In the genomic region with DNA sequence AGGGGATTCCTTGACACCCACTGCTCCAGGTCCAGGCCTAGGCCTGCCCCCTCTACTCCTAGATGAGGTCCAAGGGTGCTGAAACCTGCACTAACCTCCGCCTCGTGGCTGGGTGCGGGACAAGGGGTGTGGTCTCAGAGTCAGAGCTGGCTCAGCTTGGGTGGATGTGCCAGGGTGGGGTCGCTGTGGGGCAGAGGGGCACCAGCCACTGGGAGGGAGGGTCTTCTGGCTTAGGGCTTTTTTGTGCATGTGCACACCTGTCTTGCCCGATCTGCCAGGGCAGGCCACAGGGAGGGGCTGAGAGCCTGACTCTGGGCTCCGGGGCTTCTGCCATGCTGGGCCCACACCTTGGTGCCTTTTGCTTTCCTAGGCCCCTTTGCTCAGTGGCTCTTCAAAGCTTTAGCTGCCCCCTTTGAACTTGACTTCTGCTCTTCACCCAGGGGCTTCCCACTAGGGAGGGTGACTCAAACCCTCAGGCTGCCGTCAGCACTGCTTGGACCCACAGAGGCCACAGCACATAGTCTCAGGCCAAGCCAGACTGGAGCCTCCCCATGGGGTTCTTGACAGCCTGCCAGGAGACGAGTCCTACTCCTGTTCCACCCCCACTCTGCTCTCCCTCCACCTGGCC, we compare ENCODE assay signal across 11 cellular contexts.
A peak's percentile ranks its signal among the peaks of the same experiment; 100 is the strongest.
DNase-seq lines count a peak whose midpoint lies in the region; ATAC-seq and TF ChIP-seq lines count a peak whose summit lies in the region.
"Had no signal": no experiment of that assay in that cellular context is flagged by ENCODE, and none has a peak within 500 bp of the region (broad histone marks: within the 10 kb centered on the region; RNA-seq: fewer than 3 reads in every experiment).

No MANE protein-coding gene starts in this region.

- peaks cover 5% of the 10 kb centered on the region in 2 donors for H3K9me3 Mint-ChIP-seq in activated naive CD4-positive, alpha-beta T cell treated with anti-CD3 and anti-CD28 coated beads, Interleukin-2, amount 50 U/mL, for 72 hours
- no peaks in the 10 kb centered on the region for H3K9me3 Mint-ChIP-seq in T-cell
- peaks cover 4% of the 10 kb centered on the region for H3K9me3 Mint-ChIP-seq in stimulated activated naive CD8-positive, alpha-beta T cell treated with anti-CD3 and anti-CD28 coated beads, Interleukin-15, Interleukin-2, amounts not matched to agents 100 ng/mL and 50 ng/mL, for 24 hours

- WGBS in esophagus squamous epithelium, 2 donors: 26% methylated on average over 3 of the region's 8 CpGs; no CpG with 5 or more reads in 1 of the 2 donors

- no peaks in the 10 kb centered on the region for H3K27me3 Mint-ChIP-seq in T-cell
- H3K27me3 Mint-ChIP-seq in stimulated activated naive CD8-positive, alpha-beta T cell treated with anti-CD3 and anti-CD28 coated beads, Interleukin-15, Interleukin-2, amounts not matched to agents 100 ng/mL and 50 ng/mL, for 24 hours: no peaks in the 10 kb centered on the region

- intact Hi-C loops in esophagus squamous epithelium (cut with DNase I): loop anchor here (10.0 kb wide), 2 partner anchors 85 to 185 kb away; no protein-coding TSS in a partner anchor

- H3K27ac ChIP-seq in esophagus squamous epithelium (peak overlapping the region; percentile 23 to 93 (median 82)), SJCRH30 (no peak overlapping the region)

- H3K27me3 ChIP-seq in esophagus squamous epithelium (no peaks in the 10 kb centered on the region), SJCRH30 (no peaks in the 10 kb centered on the region)

- peaks cover 26 to 52% (median 47%) of the 10 kb centered on the region in 3 donors for H3K4me1 ChIP-seq in esophagus squamous epithelium
- H3K4me1 ChIP-seq in SJCRH30: peaks cover 38% of the 10 kb centered on the region

- H3K9me3 ChIP-seq in esophagus squamous epithelium (no peaks in the 10 kb centered on the region), SJCRH30 (replicated peaks) (no peaks in the 10 kb centered on the region)

- CTCF ChIA-PET in T-cell (lab: Charles Lee): interaction anchor here in 1 of 2 donors (0.7 kb wide), 1 partner anchor 466 kb away, joined by 4 read pairs; no protein-coding TSS in a partner anchor

- H3K36me3 Mint-ChIP-seq in activated naive CD4-positive, alpha-beta T cell treated with anti-CD3 and anti-CD28 coated beads, Interleukin-2, amount 50 U/mL, for 72 hours: peaks cover 0 to 7% of the 10 kb centered on the region in 2 donors
- no peaks in the 10 kb centered on the region for H3K36me3 Mint-ChIP-seq in T-cell
- H3K36me3 Mint-ChIP-seq in stimulated activated naive CD8-positive, alpha-beta T cell treated with anti-CD3 and anti-CD28 coated beads, Interleukin-15, Interleukin-2, amounts not matched to agents 100 ng/mL and 50 ng/mL, for 24 hours (ENCODE audit: low read depth): no peaks in the 10 kb centered on the region

- ATAC-seq in activated naive CD4-positive, alpha-beta T cell treated with anti-CD3 and anti-CD28 coated beads, Interleukin-2, amount 50 U/mL, for 72 hours: peak; percentile 48 to 84
- ATAC-seq in T-cell (replicated peaks in 1 of 4): peak in 3 of 4 experiments; percentile 39 to 53 (median 51)
- ATAC-seq in HG02763 (IDR thresholded peaks at IDR 0.05; ENCODE audit: unreplicated experiment): no peak

- TF ChIP-seq POLR2A in esophagus squamous epithelium (IDR thresholded peaks at IDR 0.05): no peak

- H3K4me3 Mint-ChIP-seq in T-cell: peak overlapping the region in 1 of 3 donors; percentile 29
- peak overlapping the region; percentile 39 for H3K4me3 Mint-ChIP-seq in stimulated activated naive CD8-positive, alpha-beta T cell treated with anti-CD3 and anti-CD28 coated beads, Interleukin-15, Interleukin-2, amounts not matched to agents 100 ng/mL and 50 ng/mL, for 24 hours
- H3K4me3 Mint-ChIP-seq: nephron had no signal

- POLR2A ChIA-PET in T-cell (lab: Charles Lee): no interaction called here

- H3K36me3 ChIP-seq in esophagus squamous epithelium: no peaks in the 10 kb centered on the region
- H3K36me3 ChIP-seq in SJCRH30: no peaks in the 10 kb centered on the region

- H3K27ac Mint-ChIP-seq in activated naive CD4-positive, alpha-beta T cell treated with anti-CD3 and anti-CD28 coated beads, Interleukin-2, amount 50 U/mL, for 72 hours: peak overlapping the region; percentile 65 to 74
- H3K27ac Mint-ChIP-seq in T-cell: peak overlapping the region; percentile 27 to 58
- H3K27ac Mint-ChIP-seq in stimulated activated naive CD8-positive, alpha-beta T cell treated with anti-CD3 and anti-CD28 coated beads, Interleukin-15, Interleukin-2, amounts not matched to agents 100 ng/mL and 50 ng/mL, for 24 hours: peak overlapping the region; percentile 68
- H3K27ac Mint-ChIP-seq: nephron had no signal

- H3K4me3 ChIP-seq in esophagus squamous epithelium (no peak overlapping the region), SJCRH30 (no peak overlapping the region)

- DNase-seq in activated naive CD4-positive, alpha-beta T cell treated with anti-CD3 and anti-CD28 coated beads, Interleukin-2, amount 50 U/mL, for 72 hours (ENCODE audit: low spot score in 2 of 2): no peak
- DNase-seq in activated naive CD4-positive, alpha-beta T cell treated with anti-CD3 and anti-CD28 coated beads, Interleukin-2, amount 50 U/mL, for 16 hours: no peak
- no peak for DNase-seq in T-cell
- no peak for DNase-seq in esophagus squamous epithelium (lab: John Stamatoyannopoulos, UW)
- DNase-seq in SJCRH30: no peak
- DNase-seq in iPS-NIHi11 (ENCODE audit: low spot score): no peak
- DNase-seq: NCI-H187, T-helper 9 cell had no signal

- TF ChIP-seq CTCF in esophagus squamous epithelium (IDR thresholded peaks at IDR 0.05): no peak

- peaks cover 25 to 42% (median 34%) of the 10 kb centered on the region in 3 donors for H3K4me1 Mint-ChIP-seq in T-cell
- H3K4me1 Mint-ChIP-seq in stimulated activated naive CD8-positive, alpha-beta T cell treated with anti-CD3 and anti-CD28 coated beads, Interleukin-15, Interleukin-2, amounts not matched to agents 100 ng/mL and 50 ng/mL, for 24 hours (ENCODE audit: low read depth): peaks cover 59% of the 10 kb centered on the region
- H3K4me1 Mint-ChIP-seq: nephron had no signal
